Comparison of ENCODE assay signal across 1 cellular context in the genomic region with DNA sequence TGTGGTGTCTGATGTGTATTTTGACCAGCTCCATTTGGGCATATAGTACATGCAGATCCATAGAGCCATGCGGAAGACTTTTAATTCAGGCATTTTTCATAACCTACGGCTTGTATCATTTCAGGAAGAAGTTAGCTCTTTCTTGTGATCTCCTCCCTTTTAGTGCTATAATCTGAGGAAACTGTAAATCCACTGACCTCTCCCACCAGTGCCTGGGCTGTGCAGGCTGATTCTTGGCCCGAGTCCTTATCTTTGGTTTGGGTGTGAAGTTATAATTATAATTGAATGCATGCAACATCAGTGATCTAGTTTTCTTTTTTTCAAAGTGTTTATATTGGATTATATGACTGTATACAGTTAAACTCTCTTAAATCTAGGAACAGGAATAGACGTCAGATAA.
TF ChIP-seq lines count a peak whose summit lies in the region.

No MANE protein-coding gene starts in this region.

TF ChIP-seq in GM23338, 12 proteins besides CTCF, POLR2A, EP300 and RAD21 (continued from another document):
- TF ChIP-seq, protein P1, sequence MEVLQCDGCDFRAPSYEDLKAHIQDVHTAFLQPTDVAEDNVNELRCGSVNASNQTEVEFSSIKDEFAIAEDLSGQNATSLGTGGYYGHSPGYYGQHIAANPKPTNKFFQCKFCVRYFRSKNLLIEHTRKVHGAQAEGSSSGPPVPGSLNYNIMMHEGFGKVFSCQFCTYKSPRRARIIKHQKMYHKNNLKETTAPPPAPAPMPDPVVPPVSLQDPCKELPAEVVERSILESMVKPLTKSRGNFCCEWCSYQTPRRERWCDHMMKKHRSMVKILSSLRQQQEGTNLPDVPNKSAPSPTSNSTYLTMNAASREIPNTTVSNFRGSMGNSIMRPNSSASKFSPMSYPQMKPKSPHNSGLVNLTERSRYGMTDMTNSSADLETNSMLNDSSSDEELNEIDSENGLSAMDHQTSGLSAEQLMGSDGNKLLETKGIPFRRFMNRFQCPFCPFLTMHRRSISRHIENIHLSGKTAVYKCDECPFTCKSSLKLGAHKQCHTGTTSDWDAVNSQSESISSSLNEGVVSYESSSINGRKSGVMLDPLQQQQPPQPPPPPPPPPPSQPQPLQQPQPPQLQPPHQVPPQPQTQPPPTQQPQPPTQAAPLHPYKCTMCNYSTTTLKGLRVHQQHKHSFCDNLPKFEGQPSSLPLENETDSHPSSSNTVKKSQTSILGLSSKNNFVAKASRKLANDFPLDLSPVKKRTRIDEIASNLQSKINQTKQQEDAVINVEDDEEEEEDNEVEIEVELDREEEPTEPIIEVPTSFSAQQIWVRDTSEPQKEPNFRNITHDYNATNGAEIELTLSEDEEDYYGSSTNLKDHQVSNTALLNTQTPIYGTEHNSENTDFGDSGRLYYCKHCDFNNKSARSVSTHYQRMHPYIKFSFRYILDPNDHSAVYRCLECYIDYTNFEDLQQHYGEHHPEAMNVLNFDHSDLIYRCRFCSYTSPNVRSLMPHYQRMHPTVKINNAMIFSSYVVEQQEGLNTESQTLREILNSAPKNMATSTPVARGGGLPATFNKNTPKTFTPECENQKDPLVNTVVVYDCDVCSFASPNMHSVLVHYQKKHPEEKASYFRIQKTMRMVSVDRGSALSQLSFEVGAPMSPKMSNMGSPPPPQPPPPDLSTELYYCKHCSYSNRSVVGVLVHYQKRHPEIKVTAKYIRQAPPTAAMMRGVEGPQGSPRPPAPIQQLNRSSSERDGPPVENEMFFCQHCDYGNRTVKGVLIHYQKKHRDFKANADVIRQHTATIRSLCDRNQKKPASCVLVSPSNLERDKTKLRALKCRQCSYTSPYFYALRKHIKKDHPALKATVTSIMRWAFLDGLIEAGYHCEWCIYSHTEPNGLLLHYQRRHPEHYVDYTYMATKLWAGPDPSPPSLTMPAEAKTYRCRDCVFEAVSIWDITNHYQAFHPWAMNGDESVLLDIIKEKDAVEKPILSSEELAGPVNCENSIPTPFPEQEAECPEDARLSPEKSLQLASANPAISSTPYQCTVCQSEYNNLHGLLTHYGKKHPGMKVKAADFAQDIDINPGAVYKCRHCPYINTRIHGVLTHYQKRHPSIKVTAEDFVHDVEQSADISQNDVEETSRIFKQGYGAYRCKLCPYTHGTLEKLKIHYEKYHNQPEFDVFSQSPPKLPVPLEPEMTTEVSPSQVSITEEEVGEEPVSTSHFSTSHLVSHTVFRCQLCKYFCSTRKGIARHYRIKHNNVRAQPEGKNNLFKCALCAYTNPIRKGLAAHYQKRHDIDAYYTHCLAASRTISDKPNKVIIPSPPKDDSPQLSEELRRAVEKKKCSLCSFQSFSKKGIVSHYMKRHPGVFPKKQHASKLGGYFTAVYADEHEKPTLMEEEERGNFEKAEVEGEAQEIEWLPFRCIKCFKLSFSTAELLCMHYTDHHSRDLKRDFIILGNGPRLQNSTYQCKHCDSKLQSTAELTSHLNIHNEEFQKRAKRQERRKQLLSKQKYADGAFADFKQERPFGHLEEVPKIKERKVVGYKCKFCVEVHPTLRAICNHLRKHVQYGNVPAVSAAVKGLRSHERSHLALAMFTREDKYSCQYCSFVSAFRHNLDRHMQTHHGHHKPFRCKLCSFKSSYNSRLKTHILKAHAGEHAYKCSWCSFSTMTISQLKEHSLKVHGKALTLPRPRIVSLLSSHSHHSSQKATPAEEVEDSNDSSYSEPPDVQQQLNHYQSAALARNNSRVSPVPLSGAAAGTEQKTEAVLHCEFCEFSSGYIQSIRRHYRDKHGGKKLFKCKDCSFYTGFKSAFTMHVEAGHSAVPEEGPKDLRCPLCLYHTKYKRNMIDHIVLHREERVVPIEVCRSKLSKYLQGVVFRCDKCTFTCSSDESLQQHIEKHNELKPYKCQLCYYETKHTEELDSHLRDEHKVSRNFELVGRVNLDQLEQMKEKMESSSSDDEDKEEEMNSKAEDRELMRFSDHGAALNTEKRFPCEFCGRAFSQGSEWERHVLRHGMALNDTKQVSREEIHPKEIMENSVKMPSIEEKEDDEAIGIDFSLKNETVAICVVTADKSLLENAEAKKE (CRISPR knock-in tag; IDR thresholded peaks at IDR 0.05) = no peak
- TF ChIP-seq EZH2phosphoT487 (IDR thresholded peaks at IDR 0.05; ENCODE audit: unreplicated experiment) = no peak
- TF ChIP-seq CREB1 (CRISPR knock-in tag; IDR thresholded peaks at IDR 0.05; ENCODE audit: low read depth) = no peak
- no peak for TF ChIP-seq ZNF331 (CRISPR knock-in tag; IDR thresholded peaks at IDR 0.05; ENCODE audit: low read depth)
- no peak for TF ChIP-seq POLR2AphosphoS5 (IDR thresholded peaks at IDR 0.05; ENCODE audit: low read depth)
- TF ChIP-seq EZH2 (IDR thresholded peaks at IDR 0.05; ENCODE audit: low read depth, unreplicated experiment) = no peak
